In the genomic region with DNA sequence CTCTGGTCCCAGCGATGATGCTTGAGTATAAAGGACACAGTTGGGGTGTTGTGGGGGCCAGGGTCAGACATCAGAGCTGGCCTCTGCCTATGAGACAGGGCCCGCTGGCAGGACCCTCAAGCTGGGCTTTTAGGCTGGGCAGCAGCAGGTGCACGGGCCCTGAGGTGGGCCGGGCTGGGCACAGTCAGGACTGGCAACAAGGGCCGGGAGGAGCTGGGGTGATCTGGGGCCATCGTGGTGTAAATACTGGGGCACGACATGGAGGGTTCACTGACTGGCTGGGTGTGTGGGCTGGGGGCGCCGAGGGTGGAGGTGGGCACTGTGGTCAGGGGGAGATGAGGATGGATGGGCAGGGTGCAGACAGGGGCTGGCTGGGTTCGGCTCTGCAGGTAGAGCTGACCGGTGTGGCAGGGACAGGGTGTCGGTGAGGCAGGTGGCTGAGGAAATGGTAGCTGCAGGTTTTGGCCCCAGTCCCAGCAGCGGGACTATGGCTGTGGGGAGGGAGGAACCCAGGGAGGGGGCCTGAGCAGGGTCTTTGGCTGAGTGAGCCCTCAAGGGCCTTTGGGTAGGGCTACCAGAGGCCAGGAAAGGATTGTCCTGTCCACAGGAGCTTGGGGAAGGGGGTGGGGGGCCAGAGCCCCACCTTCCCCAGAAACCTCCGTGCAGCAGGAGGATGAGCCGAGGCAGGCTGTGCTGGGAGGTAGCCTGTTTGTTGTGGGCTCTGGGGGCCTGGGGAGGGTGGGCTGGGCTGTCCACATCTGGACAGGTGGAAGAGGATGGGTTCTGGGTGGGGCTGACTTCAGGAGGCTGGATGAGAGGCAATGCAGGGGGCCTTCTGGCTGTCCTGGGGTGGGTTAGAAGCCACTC, we compare ENCODE assay signal across 11 cellular contexts.
DNase-seq lines count a peak whose midpoint lies in the region; ATAC-seq, FAIRE-seq and TF ChIP-seq lines count a peak whose summit lies in the region.
"Had no signal": no experiment of that assay in that cellular context is flagged by ENCODE, and none has a peak within 500 bp of the region (broad histone marks: within the 10 kb centered on the region; RNA-seq: fewer than 3 reads in every experiment).

No MANE protein-coding gene starts in this region.

- intact Hi-C loops in kidney (cut with DNase I) (no loop called here), stomach (cut with DNase I; ENCODE audit: low total_unique reads) (loop anchor here (5.0 kb wide), 1 partner anchor 94 kb away; no protein-coding TSS in a partner anchor)

- H3K4me3 Mint-ChIP-seq in activated CD4-positive, alpha-beta memory T cell treated with anti-CD3 and anti-CD28 coated beads, Interleukin-2, amount 10 ng/mL, durations not matched to agents 7 days and 5 days: no peak overlapping the region
- H3K4me3 Mint-ChIP-seq: brain, mesothelial cell of epicardium had no signal

- H3K36me3 ChIP-seq in kidney (ENCODE audit: control insufficient read depth in 1 of 2, insufficient read depth in 2 of 2, low read length in 2 of 2): no peaks in the 10 kb centered on the region
- peaks cover 0 to 16% (median 2%) of the 10 kb centered on the region in 4 donors for H3K36me3 ChIP-seq in stomach

- POLR2A ChIA-PET in activated CD4-positive, alpha-beta memory T cell treated with anti-CD3 and anti-CD28 coated beads, Interleukin-2, amount 10 ng/mL, durations not matched to agents 7 days and 5 days (lab: Charles Lee): no interaction called here

- H3K27me3 Mint-ChIP-seq in activated CD4-positive, alpha-beta memory T cell treated with anti-CD3 and anti-CD28 coated beads, Interleukin-2, amount 10 ng/mL, durations not matched to agents 7 days and 5 days: no peaks in the 10 kb centered on the region

- no peak for ATAC-seq in GM19324 (IDR thresholded peaks at IDR 0.05; ENCODE audit: low FRiP score, unreplicated experiment)

- 37 to 62% (median 55%) methylated on average over 15 of the region's 15 CpGs for WGBS in stomach, 5 donors

- TF ChIP-seq POLR2A in stomach (IDR thresholded peaks at IDR 0.05): no peak

- no peak overlapping the region for H3K4me3 ChIP-seq in kidney (ENCODE audit: low read length in 2 of 2)
- H3K4me3 ChIP-seq in stomach: peak overlapping the region in 2 of 4 donors; percentile 23 to 35

- H3K9ac ChIP-seq in kidney (ENCODE audit: low read length in 2 of 2): peak overlapping the region in 1 of 2 donors; percentile 34

- no peak overlapping the region for H3K27ac Mint-ChIP-seq in activated CD4-positive, alpha-beta memory T cell treated with anti-CD3 and anti-CD28 coated beads, Interleukin-2, amount 10 ng/mL, durations not matched to agents 7 days and 5 days
- H3K27ac Mint-ChIP-seq: mesothelial cell of epicardium had no signal

- H3K27ac ChIP-seq in kidney (ENCODE audit: low read depth in 2 of 2, low read length in 2 of 2) (no peak overlapping the region), stomach (peak overlapping the region; percentile 71 to 89 (median 80))

- peaks cover 0 to 24% (median 0%) of the 10 kb centered on the region in 3 donors for H3K27me3 ChIP-seq in stomach

- no peaks in the 10 kb centered on the region for H3K9me3 Mint-ChIP-seq in activated CD4-positive, alpha-beta memory T cell treated with anti-CD3 and anti-CD28 coated beads, Interleukin-2, amount 10 ng/mL, durations not matched to agents 7 days and 5 days
- H3K9me3 Mint-ChIP-seq: brain, mesothelial cell of epicardium had no signal

- no peaks in the 10 kb centered on the region for H3K36me3 Mint-ChIP-seq in activated CD4-positive, alpha-beta memory T cell treated with anti-CD3 and anti-CD28 coated beads, Interleukin-2, amount 10 ng/mL, durations not matched to agents 7 days and 5 days (ENCODE audit: low read depth)
- H3K36me3 Mint-ChIP-seq: brain, mesothelial cell of epicardium had no signal

- FAIRE-seq in kidney (lab: Jason Lieb, UNC): no peak

- H3K4me1 ChIP-seq in kidney (ENCODE audit: control insufficient read depth in 1 of 2, insufficient read depth in 1 of 2, low read depth in 1 of 2, low read length in 2 of 2) (peaks cover 0 to 19% of the 10 kb centered on the region in 2 donors), stomach (peaks cover 30 to 39% (median 38%) of the 10 kb centered on the region in 4 donors)

- no peak for TF ChIP-seq EP300 in stomach (IDR thresholded peaks at IDR 0.05)

- DNase-seq in activated CD4-positive, alpha-beta T cell treated with anti-CD3 and anti-CD28 coated beads for 48 hours: peak; percentile 2
- DNase-seq in activated CD4-positive, alpha-beta T cell treated with anti-CD3 and anti-CD28 coated beads, Interleukin-2, amount 50 U/mL, for 48 hours: no peak
- DNase-seq in activated CD8-positive, alpha-beta memory T cell treated with anti-CD3 and anti-CD28 coated beads, Interleukin-2, amount 50 U/mL, for 4 hours: peak; percentile 6
- DNase-seq in kidney (peak; percentile 65), stomach (peak; percentile 63), OCI-M1 (lab: John Stamatoyannopoulos, UW) (no peak)
- no peak for DNase-seq in activated CD4-positive, alpha-beta memory T cell treated with anti-CD3 and anti-CD28 coated beads, Interleukin-2, amount 10 ng/mL, durations not matched to agents 7 days and 5 days
- DNase-seq: NCI-H774 had no signal

- no peaks in the 10 kb centered on the region for H3K9me3 ChIP-seq in kidney (ENCODE audit: control insufficient read depth in 1 of 2, low read length in 2 of 2)
- no peaks in the 10 kb centered on the region for H3K9me3 ChIP-seq in stomach

- H3K4me1 Mint-ChIP-seq in activated CD4-positive, alpha-beta memory T cell treated with anti-CD3 and anti-CD28 coated beads, Interleukin-2, amount 10 ng/mL, durations not matched to agents 7 days and 5 days: peaks cover 12% of the 10 kb centered on the region

- CTCF ChIA-PET in activated CD4-positive, alpha-beta memory T cell treated with anti-CD3 and anti-CD28 coated beads, Interleukin-2, amount 10 ng/mL, durations not matched to agents 7 days and 5 days (lab: Charles Lee): interaction anchor here (1.0 kb wide), 1 partner anchor 98 kb away, joined by 3 read pairs; no protein-coding TSS in a partner anchor

- TF ChIP-seq CTCF in kidney (IDR thresholded peaks at IDR 0.05; ENCODE audit: borderline replicate concordance, extremely low read depth, insufficient read depth) (no peak), stomach (IDR thresholded peaks at IDR 0.05) (no peak)

Comparison
In these comparisons a context has a peak if more than half of its experiments do, and no peak if none do; other contexts are left out.
1. DNase-seq: peak in activated CD4-positive, alpha-beta T cell treated with anti-CD3 and anti-CD28 coated beads for 48 hours (single experiment), activated CD8-positive, alpha-beta memory T cell treated with anti-CD3 and anti-CD28 coated beads, Interleukin-2, amount 50 U/mL, for 4 hours (single experiment), kidney (single experiment) and stomach (single experiment); none in activated CD4-positive, alpha-beta T cell treated with anti-CD3 and anti-CD28 coated beads, Interleukin-2, amount 50 U/mL, for 48 hours (0 of 2), activated CD4-positive, alpha-beta memory T cell treated with anti-CD3 and anti-CD28 coated beads, Interleukin-2, amount 10 ng/mL, durations not matched to agents 7 days and 5 days (single experiment) and OCI-M1 (single experiment).
2. H3K27ac ChIP-seq: peak in stomach (5 of 5); none in kidney (0 of 2).